8 cellular contexts compared by ENCODE assay signal in genomic region chr14:25406818-25407217, GRCh38.
A peak's percentile ranks its signal among the peaks of the same experiment; 100 is the strongest.
DNase-seq lines count a peak whose midpoint lies in the region; TF ChIP-seq lines count a peak whose summit lies in the region.
"Had no signal": no experiment of that assay in that cellular context is flagged by ENCODE, and none has a peak within 500 bp of the region (broad histone marks: within the 10 kb centered on the region; RNA-seq: fewer than 3 reads in every experiment).

No MANE protein-coding gene starts in this region.

- H2AFZ ChIP-seq in Karpas-422 (ENCODE audit: low read length): no peak overlapping the region

- DNase-seq in GM06990 (ENCODE audit: extremely low read depth, insufficient read length) (no peak), Karpas-422 (peak; percentile 89), SW480 (ENCODE audit: low spot score) (peak; percentile 40), iris pigment epithelial cell (ENCODE audit: low read depth) (peak; percentile 19), NCI-H2029 treated with DMSO at 0.1 percent for 48 hours (lab: John Stamatoyannopoulos, UW) (no peak), stomach (no peak)
- no peak for DNase-seq in activated effector memory CD4-positive, alpha-beta T cell treated with Interleukin-2 at 50 U/mL for 16 hours
- DNase-seq: activated B cell treated with CpG ODN at 0.5 μM for 24 hours had no signal

- no peak for TF ChIP-seq POLR2A in stomach (IDR thresholded peaks at IDR 0.05)

- TF ChIP-seq CTCF in GM06990 (IDR thresholded peaks at IDR 0.05; ENCODE audit: insufficient read depth, low read length, poor library complexity, severe bottlenecking) (peak; percentile 24), stomach (IDR thresholded peaks at IDR 0.05) (peak in 1 of 7 experiments; percentile 24)

- H3K9me3 ChIP-seq in Karpas-422 (ENCODE audit: low read length) (no peaks in the 10 kb centered on the region), stomach (no peaks in the 10 kb centered on the region)

- H3K4me1 ChIP-seq in Karpas-422 (ENCODE audit: low read length) (no peaks in the 10 kb centered on the region), stomach (no peaks in the 10 kb centered on the region)

- H3K79me2 ChIP-seq in Karpas-422 (ENCODE audit: low read length): no peaks in the 10 kb centered on the region

- TF ChIP-seq EP300 in stomach (IDR thresholded peaks at IDR 0.05): no peak

- H4K20me1 ChIP-seq in Karpas-422 (ENCODE audit: insufficient read depth, low read depth, low read length): no peaks in the 10 kb centered on the region

- no peak overlapping the region for H3K4me2 ChIP-seq in Karpas-422 (ENCODE audit: low read depth, low read length, poor library complexity, severe bottlenecking)

- H3K27ac ChIP-seq in Karpas-422 (ENCODE audit: low read length) (no peak overlapping the region), stomach (no peak overlapping the region)

- H3K4me3 ChIP-seq in GM06990 (replicated peaks; ENCODE audit: low read depth, low read length): no peak overlapping the region
- H3K4me3 ChIP-seq in Karpas-422 (ENCODE audit: low read length): no peak overlapping the region
- H3K4me3 ChIP-seq in stomach: no peak overlapping the region

- no peaks in the 10 kb centered on the region for H3K27me3 ChIP-seq in GM06990 (replicated peaks; ENCODE audit: control insufficient read depth, insufficient read depth, low read length)
- H3K27me3 ChIP-seq in Karpas-422 (ENCODE audit: low read length): no peaks in the 10 kb centered on the region
- no peaks in the 10 kb centered on the region for H3K27me3 ChIP-seq in stomach

- H3K9me2 ChIP-seq in Karpas-422 (replicated peaks; ENCODE audit: insufficient read depth, low read length): no peaks in the 10 kb centered on the region

- intact Hi-C loops in stomach (cut with DNase I; ENCODE audit: low total_unique reads): no loop called here

- H3K9ac ChIP-seq in Karpas-422 (ENCODE audit: low read length): no peak overlapping the region

- H3K36me3 ChIP-seq in GM06990 (ENCODE audit: control insufficient read depth, insufficient read depth, low read length) (no peaks in the 10 kb centered on the region), Karpas-422 (ENCODE audit: insufficient read depth, low read length) (no peaks in the 10 kb centered on the region), stomach (no peaks in the 10 kb centered on the region)

- 16 to 22% (median 21%) methylated on average over 5 of the region's 5 CpGs for WGBS in stomach, 5 donors

Comparison
In these comparisons a context has a peak if more than half of its experiments do, and no peak if none do; other contexts are left out.
1. DNase-seq: peak in Karpas-422 (single experiment), SW480 (single experiment) and iris pigment epithelial cell (single experiment); none in GM06990 (single experiment), activated effector memory CD4-positive, alpha-beta T cell treated with Interleukin-2 at 50 U/mL for 16 hours (single experiment), NCI-H2029 treated with DMSO at 0.1 percent for 48 hours (single experiment) and stomach (single experiment).